In the genomic region with DNA sequence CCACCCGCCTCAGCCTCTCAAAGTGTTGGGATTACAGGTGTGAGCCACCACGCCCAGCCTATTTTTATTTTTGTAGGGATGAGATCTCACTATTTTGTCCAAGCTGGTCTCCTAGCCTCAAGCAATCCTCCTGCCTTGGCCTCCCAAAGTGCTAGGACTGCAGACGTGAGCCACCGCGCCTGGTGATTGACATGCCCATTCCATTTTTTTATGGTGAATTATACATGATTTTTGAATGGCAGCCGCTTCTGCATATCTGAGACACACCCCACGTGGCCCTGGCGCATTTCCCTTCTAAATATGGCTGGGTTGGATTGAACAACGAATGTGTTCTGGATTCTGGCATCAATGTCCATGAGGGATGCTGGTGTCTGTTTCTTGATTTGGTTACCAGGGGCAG, we compare ENCODE assay signal across 26 cellular contexts. TPM values are rescaled to one million over a fixed set of nuclear protein-coding genes. Genes with fewer than 3 reads are reported as not detected.
"Had no signal": no experiment of that assay in that cellular context is flagged by ENCODE, and none has a peak within 500 bp of the region (broad histone marks: within the 10 kb centered on the region; RNA-seq: fewer than 3 reads in every experiment).

No MANE protein-coding gene starts in this region.

- H3K9me3 Mint-ChIP-seq: activated B cell treated with CpG ODN at 0.5 μM for 24 hours; activated CD4-positive, alpha-beta memory T cell treated with anti-CD3 and anti-CD28 coated beads, Interleukin-2, amount 10 ng/mL, durations not matched to agents 7 days and 5 days; activated T-cell treated with anti-CD3 and anti-CD28 coated beads, Interleukin-2, amount 50 U/mL, for 24 hours; activated T-cell treated with anti-CD3 and anti-CD28 coated beads, Interleukin-2, amount 50 U/mL, for 72 hours; T-helper 2 cell treated with Interferon-gamma antibody and Interleukin-4, amounts not matched to agents 5 μg/mL and 100 μg/mL, for 36 hours had no signal

- H3K27ac ChIP-seq: epithelial cell of prostate, esophagus squamous epithelium, heart right ventricle, WERI-Rb-1 had no signal

- H3K27ac Mint-ChIP-seq: activated B cell treated with CpG ODN at 0.5 μM for 24 hours; activated CD4-positive, alpha-beta memory T cell treated with anti-CD3 and anti-CD28 coated beads, Interleukin-2, amount 10 ng/mL, durations not matched to agents 7 days and 5 days; activated naive CD8-positive, alpha-beta T cell; activated T-cell treated with anti-CD3 and anti-CD28 coated beads, Interleukin-2, amount 50 U/mL, for 24 hours; activated T-cell treated with anti-CD3 and anti-CD28 coated beads, Interleukin-2, amount 50 U/mL, for 72 hours; T-helper 17 cell had no signal

- H3K4me3 ChIP-seq: esophagus squamous epithelium, heart right ventricle had no signal

- H3K27me3 Mint-ChIP-seq: activated CD4-positive, alpha-beta memory T cell treated with anti-CD3 and anti-CD28 coated beads, Interleukin-2, amount 10 ng/mL, durations not matched to agents 7 days and 5 days; activated naive CD8-positive, alpha-beta T cell; activated T-cell treated with anti-CD3 and anti-CD28 coated beads, Interleukin-2, amount 50 U/mL, for 24 hours; T-helper 17 cell had no signal

- H3K4me1 ChIP-seq: esophagus squamous epithelium had no signal

- ATAC-seq: activated CD4-positive, CD25-positive, alpha-beta regulatory T cell treated with anti-CD3 and anti-CD28 coated beads, Interleukin-2, amount 50 U/mL, for 24 hours; activated T-cell treated with anti-CD3 and anti-CD28 coated beads, Interleukin-2, amount 50 U/mL, for 72 hours; heart right ventricle; T-helper 17 cell had no signal

- H3K9me3 ChIP-seq: esophagus squamous epithelium, heart right ventricle had no signal

- DNase-seq: activated B cell treated with CpG ODN at 0.5 μM for 24 hours; activated CD4-positive, alpha-beta memory T cell treated with anti-CD3 and anti-CD28 coated beads, Interleukin-2, amount 10 ng/mL, durations not matched to agents 7 days and 5 days; activated CD4-positive, alpha-beta T cell treated with anti-CD3 and anti-CD28 coated beads for 48 hours; activated CD8-positive, alpha-beta memory T cell treated with anti-CD3 and anti-CD28 coated beads, Interleukin-2, amount 50 U/mL, for 48 hours; activated effector memory CD4-positive, alpha-beta T cell treated with Interleukin-2 at 50 U/mL for 16 hours; activated gamma-delta T cell treated with Interleukin-2 at 50 U/mL for 16 hours; activated naive CD4-positive, alpha-beta T cell treated with anti-CD3 and anti-CD28 coated beads, Interleukin-2, amount 50 U/mL, for 16 hours; activated naive CD4-positive, alpha-beta T cell treated with Interleukin-2 at 50 U/mL for 16 hours; activated T-cell treated with anti-CD3 and anti-CD28 coated beads for 4 hours; activated T-cell treated with anti-CD3 and anti-CD28 coated beads, Interleukin-2, amount 50 U/mL, for 24 hours; activated T-cell treated with anti-CD3 and anti-CD28 coated beads, Interleukin-2, amount 50 U/mL, for 72 hours; amniotic stem cell; caudate nucleus; cortex of kidney; dermis blood vessel endothelial cell; effector CD4-positive, alpha-beta T cell; esophagus squamous epithelium; heart right ventricle; T-helper 1 cell; T-helper 17 cell; T1000; WERI-Rb-1 had no signal

- H3K36me3 ChIP-seq: esophagus squamous epithelium, WERI-Rb-1 had no signal

- H3K36me3 Mint-ChIP-seq: activated naive CD8-positive, alpha-beta T cell had no signal

- H3K27me3 ChIP-seq: heart right ventricle had no signal

- H3K4me3 Mint-ChIP-seq: activated B cell treated with CpG ODN at 0.5 μM for 24 hours; activated CD4-positive, alpha-beta memory T cell treated with anti-CD3 and anti-CD28 coated beads, Interleukin-2, amount 10 ng/mL, durations not matched to agents 7 days and 5 days; activated naive CD8-positive, alpha-beta T cell; activated T-cell treated with anti-CD3 and anti-CD28 coated beads, Interleukin-2, amount 50 U/mL, for 24 hours; activated T-cell treated with anti-CD3 and anti-CD28 coated beads, Interleukin-2, amount 50 U/mL, for 72 hours; T-helper 17 cell; T-helper 2 cell treated with Interferon-gamma antibody and Interleukin-4, amounts not matched to agents 5 μg/mL and 100 μg/mL, for 36 hours had no signal

RNA-seq across cellular contexts. Expression of a gene that starts 22.7 kb away (rescaled TPM):
- total RNA-seq: activated CD4-positive, alpha-beta memory T cell treated with anti-CD3 and anti-CD28 coated beads, Interleukin-2, amount 10 ng/mL, durations not matched to agents 7 days and 5 days had no signal
